Comparison of ENCODE assay signal across 27 cellular contexts in the genomic region with DNA sequence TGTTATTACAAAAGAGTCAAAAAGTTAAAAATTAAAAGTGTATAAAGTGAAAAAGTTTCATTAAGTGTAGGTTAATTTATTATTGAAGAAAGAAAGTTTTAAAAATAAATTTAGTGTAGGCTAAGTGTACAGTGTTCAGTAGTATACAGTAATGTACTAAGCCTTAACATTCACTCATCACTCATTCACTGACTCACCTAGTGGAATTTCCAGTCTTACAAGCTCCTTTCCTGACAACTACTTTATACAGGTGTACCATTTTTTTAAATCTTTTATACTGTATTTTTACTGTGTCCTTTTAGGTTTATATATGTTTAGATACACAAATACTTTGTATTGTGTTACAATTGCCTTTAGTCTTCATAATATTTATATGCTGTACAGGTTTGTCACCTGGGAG.
DNase-seq lines count a peak whose midpoint lies in the region; ATAC-seq, FAIRE-seq and TF ChIP-seq lines count a peak whose summit lies in the region.
"Had no signal": no experiment of that assay in that cellular context is flagged by ENCODE, and none has a peak within 500 bp of the region (broad histone marks: within the 10 kb centered on the region; RNA-seq: fewer than 3 reads in every experiment).

No MANE protein-coding gene starts in this region.

- DNase-seq in MCF 10A (ENCODE audit: unreplicated experiment) (peak; percentile 8), breast epithelium (ENCODE audit: low spot score in 2 of 2) (no peak), bronchial epithelial cell (ENCODE audit: low read depth) (peak; percentile 90), kidney epithelial cell (ENCODE audit: low read depth) (peak; percentile 21), NCI-H146 treated with DMSO at 0.1 percent for 48 hours (lab: John Stamatoyannopoulos, UW; ENCODE audit: unreplicated experiment) (no peak), spleen (no peak)
- no peak for DNase-seq in activated T-cell treated with anti-CD3 and anti-CD28 coated beads, Interleukin-2, amount 50 U/mL, for 48 hours
- DNase-seq: 8988T; Caco-2; CD4-positive, alpha-beta memory T cell; GM23248; H9; HFFc6; KBM-7; NCI-H1092; NCI-H1436; NCI-H2029; NCI-H2227 treated with DMSO at 0.1 percent for 48 hours; NCI-H510A; NCI-H748 treated with DMSO at 0.1 percent for 48 hours; Peyer's patch; Right ventricle myocardium superior; SK-N-SH had no signal

- H3K9me3 ChIP-seq in breast epithelium (no peaks in the 10 kb centered on the region), gastroesophageal sphincter (no peaks in the 10 kb centered on the region), spleen (peaks cover 0 to 6% (median 0%) of the 10 kb centered on the region in 8 donors)
- H3K9me3 ChIP-seq: BLaER1 treated with 17β-estradiol and CSF1 and Interleukin-3, amounts not matched to agents 10 nM and 100 nM; Caco-2; Peyer's patch; SK-N-SH had no signal

- no peak for TF ChIP-seq EP300 in gastroesophageal sphincter (IDR thresholded peaks at IDR 0.05)

- H3K4me3 Mint-ChIP-seq in MCF 10A (ENCODE audit: unreplicated experiment), result no peak overlapping the region
- H3K4me3 Mint-ChIP-seq: CD4-positive, alpha-beta memory T cell; H9; HFFc6 had no signal

- CTCF ChIA-PET in MCF 10A (lab: Yijun Ruan, JAX), result no interaction called here

- H3K27me3 Mint-ChIP-seq in MCF 10A (ENCODE audit: insufficient read depth, unreplicated experiment), result peaks cover 33% of the 10 kb centered on the region
- H3K27me3 Mint-ChIP-seq: CD4-positive, alpha-beta memory T cell had no signal

- ATAC-seq in gastroesophageal sphincter, result no peak

- H3K27ac Mint-ChIP-seq in MCF 10A (ENCODE audit: low read depth, unreplicated experiment), result no peak overlapping the region
- H3K27ac Mint-ChIP-seq: CD4-positive, alpha-beta memory T cell; H9; HFFc6 had no signal

- H3K4me1 Mint-ChIP-seq in MCF 10A (ENCODE audit: insufficient read depth, unreplicated experiment), result no peaks in the 10 kb centered on the region
- H3K4me1 Mint-ChIP-seq: CD4-positive, alpha-beta memory T cell; H9 had no signal

- TF ChIP-seq CTCF in MCF 10A (IDR thresholded peaks at IDR 0.05; ENCODE audit: unreplicated experiment) (no peak), breast epithelium (IDR thresholded peaks at IDR 0.05) (no peak), bronchial epithelial cell (IDR thresholded peaks at IDR 0.05; ENCODE audit: insufficient read depth, low read length, severe bottlenecking) (no peak), kidney epithelial cell (IDR thresholded peaks at IDR 0.05; ENCODE audit: insufficient read depth, low read length, poor library complexity, severe bottlenecking) (no peak), gastroesophageal sphincter (IDR thresholded peaks at IDR 0.05) (no peak), spleen (IDR thresholded peaks at IDR 0.05 in 8 of 11, conservative IDR thresholded peaks at IDR 0.05 in 3 of 11) (no peak)

- TF ChIP-seq POLR2A in breast epithelium (IDR thresholded peaks at IDR 0.05) (no peak), gastroesophageal sphincter (IDR thresholded peaks at IDR 0.05) (no peak), spleen (IDR thresholded peaks at IDR 0.05) (no peak)

- no TSS peak for BruUV-seq in MCF 10A (replicated peaks; lab: Mats Ljungman, UMichigan)

- no peaks in the 10 kb centered on the region for H3K27me3 ChIP-seq in breast epithelium
- no peaks in the 10 kb centered on the region for H3K27me3 ChIP-seq in bronchial epithelial cell (ENCODE audit: control insufficient read depth, insufficient read depth, low read length)
- H3K27me3 ChIP-seq in kidney epithelial cell (ENCODE audit: control insufficient read depth, insufficient read depth, low read length), result no peaks in the 10 kb centered on the region
- H3K27me3 ChIP-seq in gastroesophageal sphincter, result no peaks in the 10 kb centered on the region
- no peaks in the 10 kb centered on the region for H3K27me3 ChIP-seq in spleen (replicated peaks in 1 of 7)
- H3K27me3 ChIP-seq: BLaER1 treated with 17β-estradiol and CSF1 and Interleukin-3, amounts not matched to agents 10 nM and 100 nM; Peyer's patch had no signal

- FAIRE-seq in bronchial epithelial cell (lab: Jason Lieb, UNC), result no peak
- FAIRE-seq: G401.6, GM12892 had no signal

- no peaks in the 10 kb centered on the region for H3K36me3 ChIP-seq in breast epithelium
- H3K36me3 ChIP-seq in bronchial epithelial cell (ENCODE audit: control insufficient read depth, insufficient read depth, low read length), result no peaks in the 10 kb centered on the region
- H3K36me3 ChIP-seq in kidney epithelial cell (ENCODE audit: control insufficient read depth, insufficient read depth, low read length), result no peaks in the 10 kb centered on the region
- no peaks in the 10 kb centered on the region for H3K36me3 ChIP-seq in gastroesophageal sphincter
- no peaks in the 10 kb centered on the region for H3K36me3 ChIP-seq in spleen
- H3K36me3 ChIP-seq: BLaER1 treated with 17β-estradiol and CSF1 and Interleukin-3, amounts not matched to agents 10 nM and 100 nM; Peyer's patch had no signal

- H3K4me1 ChIP-seq in breast epithelium (no peaks in the 10 kb centered on the region), gastroesophageal sphincter (no peaks in the 10 kb centered on the region), spleen (no peaks in the 10 kb centered on the region)
- H3K4me1 ChIP-seq: BLaER1 treated with 17β-estradiol and CSF1 and Interleukin-3, amounts not matched to agents 10 nM and 100 nM; Caco-2; Peyer's patch had no signal

- no peaks in the 10 kb centered on the region for H3K9me3 Mint-ChIP-seq in MCF 10A (ENCODE audit: unreplicated experiment)
- H3K9me3 Mint-ChIP-seq: H9 had no signal

- intact Hi-C loops in MCF 10A (cut with micrococcal nuclease), result no loop called here
- intact Hi-C loops in breast epithelium (cut with DNase I; ENCODE audit: low total_unique reads), result no loop called here
- intact Hi-C loops in spleen (cut with DNase I; ENCODE audit: low total_unique reads), result no loop called here

- no peak overlapping the region for H3K27ac ChIP-seq in breast epithelium
- H3K27ac ChIP-seq in gastroesophageal sphincter, result no peak overlapping the region
- no peak overlapping the region for H3K27ac ChIP-seq in spleen
- H3K27ac ChIP-seq: BLaER1 treated with 17β-estradiol and CSF1 and Interleukin-3, amounts not matched to agents 10 nM and 100 nM; GM23248; Peyer's patch had no signal

- no peaks in the 10 kb centered on the region for H3K36me3 Mint-ChIP-seq in MCF 10A (ENCODE audit: insufficient read depth, unreplicated experiment)
- H3K36me3 Mint-ChIP-seq: CD4-positive, alpha-beta memory T cell had no signal

- POLR2A ChIA-PET in MCF 10A (lab: Yijun Ruan, JAX), result no interaction called here

- no peak overlapping the region for H3K4me3 ChIP-seq in breast epithelium
- no peak overlapping the region for H3K4me3 ChIP-seq in bronchial epithelial cell (ENCODE audit: low read depth, low read length)
- H3K4me3 ChIP-seq in kidney epithelial cell (ENCODE audit: low read depth, low read length), result no peak overlapping the region
- no peak overlapping the region for H3K4me3 ChIP-seq in gastroesophageal sphincter
- no peak overlapping the region for H3K4me3 ChIP-seq in spleen
- H3K4me3 ChIP-seq: BLaER1 treated with 17β-estradiol and CSF1 and Interleukin-3, amounts not matched to agents 10 nM and 100 nM; GM23248; Peyer's patch had no signal

Comparison
In these comparisons a context has a peak if more than half of its experiments do, and no peak if none do; other contexts are left out.
1. DNase-seq: peak in MCF 10A (single experiment), bronchial epithelial cell (single experiment) and kidney epithelial cell (single experiment); none in breast epithelium (0 of 2), NCI-H146 treated with DMSO at 0.1 percent for 48 hours (single experiment), spleen (single experiment) and activated T-cell treated with anti-CD3 and anti-CD28 coated beads, Interleukin-2, amount 50 U/mL, for 48 hours (0 of 2).